29 cellular contexts compared by ENCODE assay signal in the genomic region with DNA sequence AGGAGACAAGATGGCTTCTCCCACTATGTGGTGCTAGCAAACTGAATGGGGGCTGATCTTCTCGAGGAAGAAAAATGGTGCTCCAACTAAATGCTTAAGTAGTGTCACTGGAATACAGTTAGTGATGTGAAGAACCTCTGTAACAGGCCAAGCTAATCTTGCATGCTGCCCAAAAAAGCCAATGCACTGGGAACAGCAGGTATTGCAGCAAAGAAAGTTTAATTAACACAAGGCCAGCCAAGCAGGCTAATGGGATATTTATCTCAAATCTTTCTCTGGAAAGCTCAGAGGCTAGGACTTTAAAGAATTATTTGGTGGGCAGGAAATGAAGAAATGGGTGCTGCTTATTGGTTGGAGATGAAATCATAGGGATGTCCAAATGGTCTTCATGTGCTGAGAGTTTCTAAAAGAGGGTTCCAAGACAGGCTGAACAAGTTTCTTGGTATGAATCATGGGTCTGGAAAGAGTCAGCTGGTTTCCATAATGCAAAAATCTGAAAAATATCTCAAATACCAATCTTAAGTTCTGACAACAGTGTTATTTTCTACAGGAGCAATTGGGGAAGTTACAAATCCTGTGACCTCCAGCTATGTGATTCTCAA.
"Had no signal": no experiment of that assay in that cellular context is flagged by ENCODE, and none has a peak within 500 bp of the region (broad histone marks: within the 10 kb centered on the region; RNA-seq: fewer than 3 reads in every experiment).

No MANE protein-coding gene starts in this region.

- H3K4me3 Mint-ChIP-seq: dendritic cell treated with granulocyte-macrophage colony-stimulating factor and Interleukin-4, amounts not matched to agents 40 ng/mL and 50 ng/mL, for 4 days; effector memory CD8-positive, alpha-beta T cell; endodermal cell had no signal

- H3K9me3 ChIP-seq: colonic mucosa, gastrocnemius medialis had no signal

- H3K27ac Mint-ChIP-seq: dendritic cell treated with granulocyte-macrophage colony-stimulating factor and Interleukin-4, amounts not matched to agents 40 ng/mL and 50 ng/mL, for 4 days; effector memory CD8-positive, alpha-beta T cell; endodermal cell had no signal

- H3K4me1 Mint-ChIP-seq: endodermal cell had no signal

- DNase-seq: colonic mucosa; cortex of kidney; dermis blood vessel endothelial cell; dorsolateral prefrontal cortex; effector CD4-positive, alpha-beta T cell; effector CD8-positive, alpha-beta T cell; effector memory CD4-positive, alpha-beta T cell; effector memory CD8-positive, alpha-beta T cell; endodermal cell; erythroblast; esophagus squamous epithelium; foreskin fibroblast; foreskin keratinocyte; foreskin melanocyte; gastrocnemius medialis; glutamatergic neuron; head of caudate nucleus; heart left ventricle; heart right ventricle had no signal

- H3K36me3 ChIP-seq: colonic mucosa, esophagus muscularis mucosa, esophagus squamous epithelium, gastrocnemius medialis, gastroesophageal sphincter, heart left ventricle, heart right ventricle had no signal

- H3K27me3 Mint-ChIP-seq: dendritic cell treated with granulocyte-macrophage colony-stimulating factor and Interleukin-4, amounts not matched to agents 40 ng/mL and 50 ng/mL, for 4 days; effector memory CD8-positive, alpha-beta T cell had no signal

- H3K27me3 ChIP-seq: colonic mucosa, dorsolateral prefrontal cortex, esophagus muscularis mucosa, esophagus squamous epithelium, foreskin keratinocyte, gastrocnemius medialis, gastroesophageal sphincter, heart left ventricle, heart right ventricle, hepatocyte had no signal

- H3K79me2 ChIP-seq: hepatocyte had no signal

- H3K27ac ChIP-seq: colonic mucosa, coronary artery, dorsolateral prefrontal cortex, epithelial cell of prostate, esophagus muscularis mucosa, esophagus squamous epithelium, foreskin keratinocyte, gastrocnemius medialis, gastroesophageal sphincter, heart left ventricle, heart right ventricle, hepatocyte had no signal

- H3K4me2 ChIP-seq: hepatocyte had no signal

- H3K4me3 ChIP-seq: colonic mucosa, coronary artery, dorsolateral prefrontal cortex, esophagus muscularis mucosa, esophagus squamous epithelium, gastrocnemius medialis, gastroesophageal sphincter, heart left ventricle, heart right ventricle, hepatocyte had no signal

- H3K4me1 ChIP-seq: colonic mucosa, esophagus muscularis mucosa, esophagus squamous epithelium, foreskin keratinocyte, gastrocnemius medialis, gastroesophageal sphincter, heart left ventricle, heart right ventricle had no signal

- H2AFZ ChIP-seq: hepatocyte had no signal

- FAIRE-seq: endometrium, endothelial cell of umbilical vein, frontal cortex had no signal

- ATAC-seq: effector memory CD8-positive, alpha-beta T cell; esophagus mucosa; foreskin keratinocyte; gastrocnemius medialis; gastroesophageal sphincter; heart left ventricle; heart right ventricle had no signal
